In the genomic region with DNA sequence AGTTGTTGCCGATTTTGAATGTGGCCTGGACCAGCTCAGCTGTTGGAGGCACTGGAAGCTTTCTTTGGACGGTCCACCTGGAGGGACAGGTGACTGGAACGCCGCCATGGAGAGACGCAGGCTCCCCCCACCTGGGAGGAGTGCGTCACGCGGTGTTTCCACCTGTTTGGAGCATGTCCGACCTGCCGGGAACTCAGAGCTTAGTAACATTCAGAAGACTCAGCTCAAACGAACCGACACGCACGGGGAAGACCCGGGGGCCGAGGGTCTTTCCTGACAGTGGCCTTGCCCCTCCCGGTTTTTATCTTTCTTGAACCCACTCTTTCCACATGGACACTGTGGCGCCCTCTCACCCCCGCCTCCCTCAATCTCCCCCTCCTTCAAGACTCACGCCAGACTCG, we compare ENCODE assay signal across 23 cellular contexts.
"Had no signal": no experiment of that assay in that cellular context is flagged by ENCODE, and none has a peak within 500 bp of the region (broad histone marks: within the 10 kb centered on the region; RNA-seq: fewer than 3 reads in every experiment).

No MANE protein-coding gene starts in this region.

- H3K4me3 Mint-ChIP-seq: activated naive CD4-positive, alpha-beta T cell treated with anti-CD3 and anti-CD28 coated beads, Interleukin-2, amount 10 ng/mL, durations not matched to agents 7 days and 5 days; activated T-cell treated with anti-CD3 and anti-CD28 coated beads, Interleukin-2, amount 50 U/mL, for 72 hours; endodermal cell; memory B cell; nephron; T-helper 17 cell had no signal

- H3K9me3 Mint-ChIP-seq: activated naive CD4-positive, alpha-beta T cell treated with anti-CD3 and anti-CD28 coated beads, Interleukin-2, amount 10 ng/mL, durations not matched to agents 7 days and 5 days; activated T-cell treated with anti-CD3 and anti-CD28 coated beads, Interleukin-2, amount 50 U/mL, for 72 hours; endodermal cell; memory B cell had no signal

- H3K27ac ChIP-seq: epithelial cell of prostate, tibial nerve had no signal

- H3K9me3 ChIP-seq: gastroesophageal sphincter, tibial nerve had no signal

- H3K36me3 Mint-ChIP-seq: activated naive CD4-positive, alpha-beta T cell treated with anti-CD3 and anti-CD28 coated beads, Interleukin-2, amount 10 ng/mL, durations not matched to agents 7 days and 5 days; memory B cell had no signal

- H3K4me1 Mint-ChIP-seq: activated naive CD4-positive, alpha-beta T cell treated with anti-CD3 and anti-CD28 coated beads, Interleukin-2, amount 10 ng/mL, durations not matched to agents 7 days and 5 days; endodermal cell; memory B cell; T-helper 17 cell had no signal

- H3K27ac Mint-ChIP-seq: activated naive CD4-positive, alpha-beta T cell treated with anti-CD3 and anti-CD28 coated beads, Interleukin-2, amount 10 ng/mL, durations not matched to agents 7 days and 5 days; activated T-cell treated with anti-CD3 and anti-CD28 coated beads, Interleukin-2, amount 50 U/mL, for 72 hours; endodermal cell; memory B cell; nephron; T-helper 17 cell had no signal

- H3K36me3 ChIP-seq: gastroesophageal sphincter, tibial nerve had no signal

- H3K27me3 Mint-ChIP-seq: activated naive CD4-positive, alpha-beta T cell treated with anti-CD3 and anti-CD28 coated beads, Interleukin-2, amount 10 ng/mL, durations not matched to agents 7 days and 5 days; memory B cell had no signal

- H3K4me3 ChIP-seq: gastroesophageal sphincter, tibial nerve had no signal

- DNase-seq: activated CD4-positive, alpha-beta T cell treated with anti-CD3 and anti-CD28 coated beads for 4 hours; activated CD4-positive, alpha-beta T cell treated with anti-CD3 and anti-CD28 coated beads, Interleukin-2, amount 50 U/mL, for 48 hours; activated CD4-positive, CD25-positive, alpha-beta regulatory T cell; activated effector memory CD4-positive, alpha-beta T cell treated with Interleukin-2 at 50 U/mL for 16 hours; activated naive CD4-positive, alpha-beta T cell treated with anti-CD3 and anti-CD28 coated beads, Interleukin-2, amount 10 ng/mL, durations not matched to agents 7 days and 5 days; activated T-cell treated with anti-CD3 and anti-CD28 coated beads, Interleukin-2, amount 50 U/mL, for 72 hours; amygdala; cerebellar nuclear complex; cortex of kidney; endodermal cell; hypothalamus; left cardiac atrium; nucleus accumbens; retina; stimulated activated CD4-positive, alpha-beta T cell treated with anti-CD3 and anti-CD28 coated beads, Interleukin-4, amount 100 ng/mL, for 24 hours; stimulated activated naive CD4-positive, alpha-beta T cell treated with Interleukin-2 at 50 U/mL for 16 hours; substantia nigra; T-helper 17 cell had no signal

- H3K27me3 ChIP-seq: gastroesophageal sphincter, tibial nerve had no signal

- ATAC-seq: activated T-cell treated with anti-CD3 and anti-CD28 coated beads, Interleukin-2, amount 50 U/mL, for 72 hours; gastroesophageal sphincter; left cardiac atrium; T-helper 17 cell had no signal
